ENCODE assay signal across 29 cellular contexts in the genomic region with DNA sequence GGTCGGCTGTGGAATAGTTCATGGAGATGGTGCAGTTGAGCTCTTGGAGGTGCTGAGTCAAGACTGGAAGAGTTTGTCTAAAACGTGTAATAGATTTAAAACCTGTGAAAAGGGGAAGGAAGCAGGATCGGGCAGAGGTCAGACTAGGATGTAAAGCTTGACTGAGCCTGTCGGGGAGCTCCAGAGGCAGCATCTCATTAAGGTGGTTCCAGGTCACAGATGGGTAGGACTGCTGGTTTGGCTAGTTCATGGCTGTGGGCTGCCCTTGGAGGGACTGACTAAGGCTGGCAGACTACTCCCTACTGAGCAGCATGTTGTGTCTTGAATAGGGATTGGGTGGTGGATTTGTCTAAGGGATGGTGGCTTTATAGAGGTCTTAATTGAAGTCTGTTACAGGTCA. TPM values are rescaled to one million over a fixed set of nuclear protein-coding genes. Genes with fewer than 3 reads are reported as not detected.
DNase-seq lines count a peak whose midpoint lies in the region; ATAC-seq lines count a peak whose summit lies in the region.
"Had no signal": no experiment of that assay in that cellular context is flagged by ENCODE, and none has a peak within 500 bp of the region (broad histone marks: within the 10 kb centered on the region; RNA-seq: fewer than 3 reads in every experiment).

No MANE protein-coding gene starts in this region.

- no peaks in the 10 kb centered on the region for H3K27me3 ChIP-seq in BLaER1 treated with 17β-estradiol and CSF1 and Interleukin-3, amounts not matched to agents 10 nM and 100 nM
- H3K27me3 ChIP-seq: MG63, Peyer's patch had no signal

- no peak overlapping the region for H3K27ac ChIP-seq in BLaER1 treated with 17β-estradiol and CSF1 and Interleukin-3, amounts not matched to agents 10 nM and 100 nM
- H3K27ac ChIP-seq: Peyer's patch had no signal

- H3K27me3 Mint-ChIP-seq in activated T-helper 17 cell treated with anti-CD3 and anti-CD28 coated beads, Interleukin-2, amount 50 U/mL, for 72 hours = no peaks in the 10 kb centered on the region

- H3K36me3 Mint-ChIP-seq in activated T-helper 17 cell treated with anti-CD3 and anti-CD28 coated beads, Interleukin-2, amount 50 U/mL, for 72 hours (ENCODE audit: low read depth) = no peaks in the 10 kb centered on the region
- H3K36me3 Mint-ChIP-seq: CD14-positive monocyte had no signal

- no peaks in the 10 kb centered on the region for H3K4me1 Mint-ChIP-seq in activated T-helper 17 cell treated with anti-CD3 and anti-CD28 coated beads, Interleukin-2, amount 50 U/mL, for 72 hours
- H3K4me1 Mint-ChIP-seq: CD8-positive, alpha-beta memory T cell had no signal

- no peak for ATAC-seq in activated T-helper 17 cell treated with anti-CD3 and anti-CD28 coated beads, Interleukin-2, amount 50 U/mL, for 72 hours (replicated peaks)
- ATAC-seq: GM23338 had no signal

- H3K4me1 ChIP-seq in BLaER1 treated with 17β-estradiol and CSF1 and Interleukin-3, amounts not matched to agents 10 nM and 100 nM = peaks cover 5 to 47% (median 26%) of the 10 kb centered on the region in 10 experiments; a peak in 19 of 20 replicates
- H3K4me1 ChIP-seq: Peyer's patch had no signal

- DNase-seq in AML-193 (lab: John Stamatoyannopoulos, UW) (peak; percentile 2 to 3), left kidney (ENCODE audit: low read depth, low spot score) (peak; percentile 47), NCI-H345 treated with DMSO at 0.1 percent for 48 hours (lab: John Stamatoyannopoulos, UW; ENCODE audit: unreplicated experiment) (no peak), cerebellar nuclear complex (lab: John Stamatoyannopoulos, UW) (no peak), T-helper 1 cell (no peak), iPS-NIHi7 (ENCODE audit: extremely low spot score) (no peak)
- DNase-seq: CD8-positive, alpha-beta memory T cell; DMS 273 treated with DMSO at 0.1 percent for 48 hours; DMS79; EL; GF-D8; H9; HFFc6; MG63; NCI-H1048; NCI-H1417; NCI-H1694; NCI-H2029 treated with DMSO at 0.1 percent for 48 hours; NCI-H2227 treated with DMSO at 0.1 percent for 48 hours; NCI-H510A; NCI-H69; OCI-M1; Peyer's patch; SHP77 treated with DMSO at 0.1 percent for 48 hours had no signal

- H3K9me3 ChIP-seq in BLaER1 treated with 17β-estradiol and CSF1 and Interleukin-3, amounts not matched to agents 10 nM and 100 nM (replicated peaks in 1 of 11) = no peaks in the 10 kb centered on the region
- H3K9me3 ChIP-seq: MG63, Peyer's patch had no signal

- H3K4me3 ChIP-seq in BLaER1 treated with 17β-estradiol and CSF1 and Interleukin-3, amounts not matched to agents 10 nM and 100 nM = no peak overlapping the region
- H3K4me3 ChIP-seq: GM23338, K562, MG63, Peyer's patch had no signal

- peak overlapping the region; percentile 33 for H3K27ac Mint-ChIP-seq in activated T-helper 17 cell treated with anti-CD3 and anti-CD28 coated beads, Interleukin-2, amount 50 U/mL, for 72 hours
- H3K27ac Mint-ChIP-seq: CD14-positive monocyte; CD8-positive, alpha-beta memory T cell; GM23338; H9; HFFc6 had no signal

- no peak overlapping the region for H3K9ac ChIP-seq in BLaER1 treated with 17β-estradiol and CSF1 and Interleukin-3, amounts not matched to agents 10 nM and 100 nM

- H3K36me3 ChIP-seq in BLaER1 treated with 17β-estradiol and CSF1 and Interleukin-3, amounts not matched to agents 10 nM and 100 nM = no peaks in the 10 kb centered on the region
- H3K36me3 ChIP-seq: MG63, Peyer's patch had no signal

- no peaks in the 10 kb centered on the region for H4K20me1 ChIP-seq in BLaER1 treated with 17β-estradiol and CSF1 and Interleukin-3, amounts not matched to agents 10 nM and 100 nM

- H3K4me3 Mint-ChIP-seq in activated T-helper 17 cell treated with anti-CD3 and anti-CD28 coated beads, Interleukin-2, amount 50 U/mL, for 72 hours = no peak overlapping the region
- H3K4me3 Mint-ChIP-seq: CD14-positive monocyte; CD8-positive, alpha-beta memory T cell; GM23338; H9; HFFc6 had no signal

- H3K4me2 ChIP-seq in BLaER1 treated with 17β-estradiol and CSF1 and Interleukin-3, amounts not matched to agents 10 nM and 100 nM = peak overlapping the region; percentile 24 to 77 (median 73)
- H3K4me2 ChIP-seq: GM23338 had no signal

- H3K9me3 Mint-ChIP-seq in activated T-helper 17 cell treated with anti-CD3 and anti-CD28 coated beads, Interleukin-2, amount 50 U/mL, for 72 hours = no peaks in the 10 kb centered on the region
- H3K9me3 Mint-ChIP-seq: CD8-positive, alpha-beta memory T cell; GM23338; H9; HFFc6 had no signal

RNA-seq across cellular contexts. Expression of gene WDR1, which starts 28.4 kb away (rescaled TPM):
- total RNA-seq in activated T-helper 17 cell treated with anti-CD3 and anti-CD28 coated beads, Interleukin-2, amount 50 U/mL, for 72 hours = 100 to 1,000 TPM; 401 to 630 TPM

Comparison
In these comparisons a context has a peak if more than half of its experiments do, and no peak if none do; other contexts are left out.
1. DNase-seq: peak in AML-193 (2 of 2) and left kidney (single experiment); none in NCI-H345 treated with DMSO at 0.1 percent for 48 hours (single experiment), cerebellar nuclear complex (0 of 2), T-helper 1 cell (0 of 5) and iPS-NIHi7 (single experiment).